ENCODE assay signal across 8 cellular contexts in genomic region chr3:157160652-157161480, GRCh38. TPM values are rescaled to one million over a fixed set of nuclear protein-coding genes. Genes with fewer than 3 reads are reported as not detected.
DNase-seq lines count a peak whose midpoint lies in the region; ATAC-seq and TF ChIP-seq lines count a peak whose summit lies in the region.

No MANE protein-coding gene starts in this region.

- H3K27me3 ChIP-seq in BLaER1 (no peaks in the 10 kb centered on the region), esophagus muscularis mucosa (no peaks in the 10 kb centered on the region), muscle layer of duodenum (ENCODE audit: low read depth, low read length) (no peaks in the 10 kb centered on the region), stomach (no peaks in the 10 kb centered on the region)

- H3K9ac ChIP-seq in BLaER1, result peak overlapping the region; percentile 100

- peaks cover 30% of the 10 kb centered on the region for H3K36me3 ChIP-seq in BLaER1
- peaks cover 10 to 30% (median 21%) of the 10 kb centered on the region in 4 donors for H3K36me3 ChIP-seq in esophagus muscularis mucosa
- H3K36me3 ChIP-seq in muscle layer of duodenum (ENCODE audit: control insufficient read depth in 1 of 2, insufficient read depth in 2 of 2, low read length in 2 of 2), result peaks cover 29 to 47% of the 10 kb centered on the region in 2 donors
- H3K36me3 ChIP-seq in stomach, result peaks cover 21 to 29% (median 27%) of the 10 kb centered on the region in 4 donors

- peak overlapping the region; percentile 99 for H3K27ac Mint-ChIP-seq in activated CD4-positive, alpha-beta memory T cell treated with anti-CD3 and anti-CD28 coated beads for 36 hours

- H3K27ac ChIP-seq in BLaER1 (peak overlapping the region; percentile 99), esophagus muscularis mucosa (replicated peaks in 1 of 4) (peak overlapping the region; percentile 99 to 100 (median 100)), muscle layer of duodenum (ENCODE audit: low read length) (peak overlapping the region; percentile 100), stomach (peak overlapping the region; percentile 98 to 100 (median 99))

- H3K36me3 Mint-ChIP-seq in activated CD4-positive, alpha-beta memory T cell treated with anti-CD3 and anti-CD28 coated beads for 36 hours, result peaks cover 48% of the 10 kb centered on the region

- intact Hi-C loops in activated CD4-positive, alpha-beta memory T cell treated with anti-CD3 and anti-CD28 coated beads for 36 hours (cut with micrococcal nuclease), result loop anchor here (1.0 to 10.0 kb wide), 8 partner anchors 14 to 1484 kb away; partner anchors contain the start of genes GFM1, SLC33A1 and TIPARP
- intact Hi-C loops in esophagus muscularis mucosa (cut with DNase I) (loop anchor here (1.0 kb wide), 1 partner anchor 14 kb away; no protein-coding TSS in a partner anchor), stomach (cut with DNase I; ENCODE audit: low total_unique reads) (no loop called here)

- POLR2A ChIA-PET in activated CD4-positive, alpha-beta memory T cell treated with anti-CD3 and anti-CD28 coated beads for 36 hours (lab: Charles Lee), result interaction anchor here (0.6 to 3.6 kb wide), 22 partner anchors 8 to 1509 kb away, joined by 3 to 251 read pairs (median 5); partner anchors contain the start of genes SLC33A1, SSR3 and TIPARP

- H3K9me3 ChIP-seq in BLaER1 (no peaks in the 10 kb centered on the region), esophagus muscularis mucosa (no peaks in the 10 kb centered on the region), muscle layer of duodenum (ENCODE audit: control insufficient read depth in 1 of 2, low read length in 2 of 2) (no peaks in the 10 kb centered on the region), stomach (no peaks in the 10 kb centered on the region)

- peaks cover 40% of the 10 kb centered on the region for H3K4me1 Mint-ChIP-seq in activated CD4-positive, alpha-beta memory T cell treated with anti-CD3 and anti-CD28 coated beads for 36 hours (ENCODE audit: low read depth)

- DNase-seq in NCI-H345 (lab: John Stamatoyannopoulos, UW) (peak; percentile 53), esophagus muscularis mucosa (ENCODE audit: extremely low spot score) (peak; percentile 97), stomach (peak; percentile 89)
- DNase-seq in activated CD4-positive, alpha-beta memory T cell treated with anti-CD3 and anti-CD28 coated beads for 36 hours, result peak; percentile 77

- peak overlapping the region; percentile 94 for H3K4me3 Mint-ChIP-seq in activated CD4-positive, alpha-beta memory T cell treated with anti-CD3 and anti-CD28 coated beads for 36 hours

- TF ChIP-seq EP300 in esophagus muscularis mucosa (IDR thresholded peaks at IDR 0.05) (peak; percentile 69), stomach (IDR thresholded peaks at IDR 0.05) (no peak)

- CTCF ChIA-PET in activated CD4-positive, alpha-beta memory T cell treated with anti-CD3 and anti-CD28 coated beads for 36 hours (lab: Charles Lee), result interaction anchor here (0.6 to 3.7 kb wide), 5 partner anchors 11 to 1305 kb away, joined by 3 to 43 read pairs (median 5); no protein-coding TSS in a partner anchor

- TF ChIP-seq CTCF in esophagus muscularis mucosa (IDR thresholded peaks at IDR 0.05) (no peak), stomach (IDR thresholded peaks at IDR 0.05) (no peak)

- ATAC-seq in GM18870 (IDR thresholded peaks at IDR 0.05; ENCODE audit: unreplicated experiment), result peak; percentile 37
- peak; percentile 34 for ATAC-seq in HG03135 (IDR thresholded peaks at IDR 0.05; ENCODE audit: unreplicated experiment)

- H3K4me3 ChIP-seq in BLaER1 (peak overlapping the region; percentile 96), esophagus muscularis mucosa (peak overlapping the region; percentile 89 to 98 (median 98)), muscle layer of duodenum (ENCODE audit: low read depth in 1 of 2, low read length in 2 of 2) (peak overlapping the region; percentile 80 to 81), stomach (peak overlapping the region; percentile 66 to 99 (median 73))

- H3K9me3 Mint-ChIP-seq in activated CD4-positive, alpha-beta memory T cell treated with anti-CD3 and anti-CD28 coated beads for 36 hours, result no peaks in the 10 kb centered on the region

- 14% methylated on average over 22 of the region's 22 CpGs for WGBS in esophagus muscularis mucosa
- WGBS in stomach, 5 donors, result 3 to 9% (median 7%) methylated on average over 22 of the region's 22 CpGs

- TF ChIP-seq POLR2A in esophagus muscularis mucosa (IDR thresholded peaks at IDR 0.05; ENCODE audit: low read depth) (no peak), stomach (IDR thresholded peaks at IDR 0.05) (no peak)

- H3K27me3 Mint-ChIP-seq in activated CD4-positive, alpha-beta memory T cell treated with anti-CD3 and anti-CD28 coated beads for 36 hours, result peaks cover 2% of the 10 kb centered on the region

- H4K20me1 ChIP-seq in BLaER1, result peaks cover 39% of the 10 kb centered on the region

- H3K4me2 ChIP-seq in BLaER1, result peak overlapping the region; percentile 84

- H3K4me1 ChIP-seq in BLaER1 (peaks cover 55% of the 10 kb centered on the region), esophagus muscularis mucosa (peaks cover 36 to 44% (median 43%) of the 10 kb centered on the region in 4 donors), muscle layer of duodenum (ENCODE audit: control insufficient read depth in 1 of 2, insufficient read depth in 2 of 2, low read length in 2 of 2) (peaks cover 23 to 29% of the 10 kb centered on the region in 2 donors), stomach (peaks cover 30 to 43% (median 41%) of the 10 kb centered on the region in 4 donors)

RNA-seq across cellular contexts. Expression of gene CCNL1, which starts 0.9 kb away (rescaled TPM):
- 100 to 1,000 TPM; 144 to 150 TPM for total RNA-seq in activated CD4-positive, alpha-beta memory T cell treated with anti-CD3 and anti-CD28 coated beads for 36 hours
- total RNA-seq in esophagus muscularis mucosa, result 100 to 1,000 TPM in 1 of 4 donors, 10 to 100 TPM in 3; 45.3 to 180 (median 77.3) TPM
- 100 to 1,000 TPM in 4 of 5 donors, 10 to 100 TPM in 1; 63.1 to 484 (median 434) TPM for total RNA-seq in stomach
- 10 to 100 TPM; 14.0 to 74.3 (median 28.9) TPM for polyA plus RNA-seq in stomach

Comparison
In these comparisons a context has a peak if more than half of its experiments do, and no peak if none do; other contexts are left out.
1. Peak in every context shown above with its lines: DNase-seq, ATAC-seq, H3K4me3 ChIP-seq and H3K27ac ChIP-seq.